8 cellular contexts compared by ENCODE assay signal in genomic region chr12:30823140-30823669, GRCh38.
A peak's percentile ranks its signal among the peaks of the same experiment; 100 is the strongest.
DNase-seq lines count a peak whose midpoint lies in the region; ATAC-seq and TF ChIP-seq lines count a peak whose summit lies in the region.

No MANE protein-coding gene starts in this region.

- H3K27ac ChIP-seq in adipose tissue (ENCODE audit: low read depth, low read length) (peak overlapping the region; percentile 34), A673 (ENCODE audit: low read depth, low read length, poor library complexity, severe bottlenecking) (no peak overlapping the region)

- CTCF ChIA-PET in A673 (lab: Charles Lee): interaction anchor here (1.4 kb wide), 1 partner anchor 70 kb away, joined by 3 read pairs; no protein-coding TSS in a partner anchor

- H3K27me3 ChIP-seq in A673 (replicated peaks; ENCODE audit: insufficient read depth, low read depth, low read length, poor library complexity): no peaks in the 10 kb centered on the region

- no peaks in the 10 kb centered on the region for H3K36me3 ChIP-seq in A673 (ENCODE audit: insufficient read depth, low read length, poor library complexity, severe bottlenecking)

- intact Hi-C loops in A673 (cut with micrococcal nuclease; ENCODE audit: unreplicated experiment): no loop called here

- no TSS peak for BruUV-seq in A673 (replicated peaks; lab: Mats Ljungman, UMichigan)

- ATAC-seq in HG03460 (IDR thresholded peaks at IDR 0.05; ENCODE audit: unreplicated experiment) (peak; percentile 34), GM18873 (IDR thresholded peaks at IDR 0.05; ENCODE audit: low FRiP score, unreplicated experiment) (no peak), HG02571 (IDR thresholded peaks at IDR 0.05; ENCODE audit: unreplicated experiment) (no peak)

- TF ChIP-seq CTCF in GM13977 (IDR thresholded peaks at IDR 0.05; ENCODE audit: extremely low read depth, insufficient read depth, missing control alignments) (peak; percentile 37), A673 (conservative IDR thresholded peaks at IDR 0.05; ENCODE audit: low read depth, low read length) (no peak)

- no peaks in the 10 kb centered on the region for H3K9me3 ChIP-seq in A673 (ENCODE audit: low read depth, low read length, poor library complexity, severe bottlenecking)

- POLR2A ChIA-PET in A673 (lab: Charles Lee; ENCODE audit: low non-redundant PET): no interaction called here

- H3K4me3 ChIP-seq in A673 (ENCODE audit: low read depth, low read length, poor library complexity, severe bottlenecking): no peak overlapping the region

- in situ Hi-C loops in GM13977 (cut with MboI; ENCODE audit: low pct_unique_long_range_greater_than_20kb, low sequenced_read_pairs, unreplicated experiment): loop anchor here (25.0 kb wide), 1 partner anchor 1261 kb away; no protein-coding TSS in a partner anchor

- no peaks in the 10 kb centered on the region for H3K4me1 ChIP-seq in A673 (ENCODE audit: insufficient read depth, low read length, poor library complexity, severe bottlenecking)

- WGBS in adipose tissue, 3 donors: 24 to 31% (median 30%) methylated on average over 34 of the region's 34 CpGs

- peak; percentile 45 for DNase-seq in GM13977 (ENCODE audit: low spot score)
- DNase-seq in iPS-NIHi11 (ENCODE audit: low spot score): peak; percentile 55
- DNase-seq in stimulated activated CD4-positive, alpha-beta T cell treated with anti-CD3 and anti-CD28 coated beads, Interleukin-1b, Interleukin-23, amount 100 ng/mL, for 24 hours (ENCODE audit: low read depth in 4 of 4, low spot score in 1 of 4): peak in 3 of 4 experiments; percentile 4 to 32 (median 8)
- no peak for DNase-seq in A673 (ENCODE audit: low spot score)
